Comparison of ENCODE assay signal across 12 cellular contexts in genomic region chr1:21655748-21656147, GRCh38. TPM values are rescaled to one million over a fixed set of nuclear protein-coding genes. Genes with fewer than 3 reads are reported as not detected.
DNase-seq lines count a peak whose midpoint lies in the region; ATAC-seq and TF ChIP-seq lines count a peak whose summit lies in the region.
"Had no signal": no experiment of that assay in that cellular context is flagged by ENCODE, and none has a peak within 500 bp of the region (broad histone marks: within the 10 kb centered on the region; RNA-seq: fewer than 3 reads in every experiment).

No MANE protein-coding gene starts in this region.

- DNase-seq in H4 (ENCODE audit: low spot score) (peak; percentile 50), RWPE1 (ENCODE audit: low spot score) (peak; percentile 63), globus pallidus (ENCODE audit: low spot score) (peak; percentile 48)
- DNase-seq: NCI-H2107, nephron progenitor cell had no signal

- H3K27ac ChIP-seq in 22Rv1: no peak overlapping the region
- no peak overlapping the region for H3K27ac ChIP-seq in RWPE1
- H3K27ac ChIP-seq: BLaER1 treated with 17β-estradiol and CSF1 and Interleukin-3, amounts not matched to agents 10 nM and 100 nM; stomach had no signal

- CTCF ChIA-PET in RWPE1 (lab: Yijun Ruan, JAX): interaction anchor here (1.2 kb wide), 1 partner anchor 287 kb away, joined by 4 read pairs; no protein-coding TSS in a partner anchor

- POLR2A ChIA-PET in RWPE1 (lab: Yijun Ruan, JAX; ENCODE audit: low non-redundant PET): no interaction called here

- ATAC-seq in GM21390 (IDR thresholded peaks at IDR 0.05; ENCODE audit: unreplicated experiment): no peak
- ATAC-seq in GM19328 (IDR thresholded peaks at IDR 0.05; ENCODE audit: unreplicated experiment): no peak
- no peak for ATAC-seq in HG03097 (IDR thresholded peaks at IDR 0.05; ENCODE audit: low FRiP score, unreplicated experiment)
- no peak for ATAC-seq in HG02763 (IDR thresholded peaks at IDR 0.05; ENCODE audit: unreplicated experiment)

- peak; percentile 29; the same call in 1 of the 2 replicates for TF ChIP-seq CTCF in 22Rv1 (IDR thresholded peaks at IDR 0.05)
- TF ChIP-seq CTCF in RWPE1 (conservative IDR thresholded peaks at IDR 0.05; ENCODE audit: low read depth): no peak

RNA-seq across cellular contexts. Expression of gene RAP1GAP, which starts 13.4 kb away (rescaled TPM):
- total RNA-seq in H4 (2014; rRNA removed; shearing (Covaris generic)): 2.0 and 2.3 TPM in 2 replicates
